ENCODE assay signal across 12 cellular contexts in genomic region chrX:109830157-109830703, GRCh38.
A peak's percentile ranks its signal among the peaks of the same experiment; 100 is the strongest.
DNase-seq lines count a peak whose midpoint lies in the region; ATAC-seq, FAIRE-seq and TF ChIP-seq lines count a peak whose summit lies in the region.
"Had no signal": no experiment of that assay in that cellular context is flagged by ENCODE, and none has a peak within 500 bp of the region (broad histone marks: within the 10 kb centered on the region; RNA-seq: fewer than 3 reads in every experiment).

No MANE protein-coding gene starts in this region.

- no peak for DNase-seq in AG04450 (ENCODE audit: low read depth, low spot score)
- no peak for DNase-seq in GM12878 (ENCODE audit: low read depth, low spot score)
- DNase-seq in NCI-H146 treated with DMSO at 0.1 percent for 48 hours (lab: John Stamatoyannopoulos, UW; ENCODE audit: unreplicated experiment), result no peak
- DNase-seq in SW 1271 (lab: John Stamatoyannopoulos, UW), result no peak
- DNase-seq in activated CD4-positive, CD25-positive, alpha-beta regulatory T cell treated with anti-CD3 and anti-CD28 coated beads, Interleukin-2, amount 50 U/mL, for 72 hours, result no peak
- no peak for DNase-seq in chondrocyte (ENCODE audit: low spot score)
- DNase-seq: activated T-cell treated with anti-CD3 and anti-CD28 coated beads, Interleukin-2, amount 50 U/mL, for 24 hours; posterior cingulate gyrus; uterus had no signal

- H3K4me2 ChIP-seq in GM12878 (ENCODE audit: control insufficient read depth, insufficient read depth), result no peak overlapping the region

- no peak for TF ChIP-seq RAD21 in GM12878 (IDR thresholded peaks at IDR 0.05; ENCODE audit: insufficient read depth, low read depth, low read length)

- intact Hi-C loops in GM12878 (cut with micrococcal nuclease; ENCODE audit: unreplicated experiment), result no loop called here

- no peaks in the 10 kb centered on the region for H3K36me3 ChIP-seq in GM12878 (ENCODE audit: control insufficient read depth in 2 of 2, insufficient read depth in 2 of 2, low read length in 1 of 2)
- H3K36me3 ChIP-seq: uterus had no signal

- TF ChIP-seq POLR2A in GM12878 (IDR thresholded peaks at IDR 0.05; ENCODE audit: low read depth, low read length), result no peak

- FAIRE-seq in GM12878 (lab: Jason Lieb, UNC), result peak; percentile 61

- H3K4me3 Mint-ChIP-seq in chondrocyte (ENCODE audit: unreplicated experiment), result no peak overlapping the region
- H3K4me3 Mint-ChIP-seq: activated T-cell treated with anti-CD3 and anti-CD28 coated beads, Interleukin-2, amount 50 U/mL, for 24 hours; mesothelial cell of epicardium had no signal

- RAD21 ChIA-PET in GM12878 (lab: Charles Lee; ENCODE audit: unreplicated experiment), result interaction anchor here (0.6 to 2.8 kb wide), 13 partner anchors 9 to 121 kb away, joined by 4 to 20 read pairs (median 7); partner anchors contain the start of gene ACSL4

- no peak overlapping the region for H3K9ac ChIP-seq in GM12878 (ENCODE audit: control insufficient read depth, insufficient read depth, low read length)

- no peaks in the 10 kb centered on the region for H4K20me1 ChIP-seq in GM12878 (ENCODE audit: control insufficient read depth, insufficient read depth)

- H3K9me3 ChIP-seq in AG04450 (ENCODE audit: control insufficient read depth, insufficient read depth, low read length) (no peaks in the 10 kb centered on the region), GM12878 (replicated peaks; ENCODE audit: control insufficient read depth, insufficient read depth, low read length) (no peaks in the 10 kb centered on the region)
- H3K9me3 ChIP-seq: uterus had no signal

- POLR2A ChIA-PET in AG04450 (lab: Yijun Ruan, JAX), result interaction anchor here (1.0 to 1.6 kb wide), 4 partner anchors 10 to 98 kb away, joined by 3 to 12 read pairs (median 4); no protein-coding TSS in a partner anchor
- POLR2A ChIA-PET in GM12878 (lab: Charles Lee), result interaction anchor here (0.9 to 2.8 kb wide), 6 partner anchors 11 to 110 kb away, joined by 3 to 11 read pairs (median 4); no protein-coding TSS in a partner anchor

- no peaks in the 10 kb centered on the region for H3K9me3 Mint-ChIP-seq in chondrocyte (ENCODE audit: low read depth)
- H3K9me3 Mint-ChIP-seq: activated T-cell treated with anti-CD3 and anti-CD28 coated beads, Interleukin-2, amount 50 U/mL, for 24 hours had no signal

- no peak overlapping the region for H2AFZ ChIP-seq in GM12878 (ENCODE audit: control insufficient read depth, low read depth, low read length)

- H3K27me3 Mint-ChIP-seq in chondrocyte (ENCODE audit: low read depth), result no peaks in the 10 kb centered on the region

- in situ Hi-C loops in GM12878 (cut with MboI), result no loop called here

- no peak for TF ChIP-seq EP300 in GM12878 (IDR thresholded peaks at IDR 0.05; ENCODE audit: borderline replicate concordance in 1 of 2, control insufficient read depth in 1 of 2, low read depth in 2 of 2, low read length in 2 of 2)

- ATAC-seq in GM19372 (IDR thresholded peaks at IDR 0.05; ENCODE audit: low read depth, unreplicated experiment) (peak; percentile 4), HG03066 (IDR thresholded peaks at IDR 0.05; ENCODE audit: low read depth, unreplicated experiment) (peak; percentile 12), GM12878 (peak; percentile 28)

- no peak overlapping the region for H3K27ac Mint-ChIP-seq in chondrocyte (ENCODE audit: unreplicated experiment)
- H3K27ac Mint-ChIP-seq: activated T-cell treated with anti-CD3 and anti-CD28 coated beads, Interleukin-2, amount 50 U/mL, for 24 hours; mesothelial cell of epicardium had no signal

- TF ChIP-seq CTCF in AG04450 (IDR thresholded peaks at IDR 0.05; ENCODE audit: low read depth, low read length), result no peak
- no peak for TF ChIP-seq CTCF in GM12878 (IDR thresholded peaks at IDR 0.05 in 2 of 3, conservative IDR thresholded peaks at IDR 0.05 in 1 of 3; ENCODE audit: control insufficient read depth in 2 of 3, extremely low read depth in 1 of 3, insufficient read depth in 1 of 3, low read depth in 3 of 3, low read length in 3 of 3)
- no peak for TF ChIP-seq CTCF in chondrocyte (IDR thresholded peaks at IDR 0.05)

- no TSS peak for BruUV-seq in GM12878 (replicated peaks; lab: Mats Ljungman, UMichigan)

- H3K27me3 ChIP-seq in AG04450 (ENCODE audit: control insufficient read depth, insufficient read depth, low read length), result no peaks in the 10 kb centered on the region
- H3K27me3 ChIP-seq in GM12878 (replicated peaks in 1 of 2; ENCODE audit: control insufficient read depth in 2 of 2, insufficient read depth in 2 of 2, low read length in 1 of 2), result no peaks in the 10 kb centered on the region
- H3K27me3 ChIP-seq: uterus had no signal

- H3K4me1 ChIP-seq in GM12878 (ENCODE audit: control insufficient read depth, insufficient read depth, low read length), result no peaks in the 10 kb centered on the region
- H3K4me1 ChIP-seq: uterus had no signal

- peaks cover 15% of the 10 kb centered on the region for H3K4me1 Mint-ChIP-seq in chondrocyte (ENCODE audit: low read depth)

- 2% methylated on average over 3 of the region's 3 CpGs for WGBS in GM12878 (ENCODE audit: insufficient coverage, insufficient replicate concordance, low lambda C conversion rate, missing lambda C conversion rate)

- CTCF ChIA-PET in AG04450 (lab: Charles Lee) (interaction anchor here (0.7 to 2.7 kb wide), 3 partner anchors 27 to 61 kb away, joined by 5 to 11 read pairs (median 8); no protein-coding TSS in a partner anchor), GM12878 (lab: Yijun Ruan, JAX) (interaction anchor here (0.6 to 1.5 kb wide), 7 partner anchors 16 to 487 kb away, joined by 3 to 10 read pairs (median 3); no protein-coding TSS in a partner anchor)

- H3K4me3 ChIP-seq in AG04450 (ENCODE audit: low read depth, low read length) (no peak overlapping the region), GM12878 (no peak overlapping the region)
- H3K4me3 ChIP-seq: uterus had no signal

- H3K27ac ChIP-seq in AG04450 (ENCODE audit: low read depth, low read length) (peak overlapping the region; percentile 31), GM12878 (ENCODE audit: control insufficient read depth, insufficient read depth) (no peak overlapping the region)
- H3K27ac ChIP-seq: uterus had no signal

- no peaks in the 10 kb centered on the region for H3K79me2 ChIP-seq in GM12878 (ENCODE audit: control insufficient read depth, insufficient read depth, low read length)

- H3K36me3 Mint-ChIP-seq in chondrocyte (ENCODE audit: low read depth), result no peaks in the 10 kb centered on the region
- H3K36me3 Mint-ChIP-seq: mesothelial cell of epicardium had no signal

- SMC1A ChIA-PET in GM12878 (lab: Charles Lee; ENCODE audit: uncharacterized antibody, unreplicated experiment), result interaction anchor here (0.6 to 4.3 kb wide), 16 partner anchors 8 to 118 kb away, joined by 3 to 44 read pairs (median 5); no protein-coding TSS in a partner anchor

TF ChIP-seq in GM12878, 131 proteins besides CTCF, POLR2A, EP300 and RAD21 (continues in another document):
- no peak for TF ChIP-seq E2F4 (IDR thresholded peaks at IDR 0.05; ENCODE audit: low read depth, low read length)
- TF ChIP-seq IRF5 (IDR thresholded peaks at IDR 0.05; ENCODE audit: borderline replicate concordance), result no peak
- TF ChIP-seq CHD2 (IDR thresholded peaks at IDR 0.05; ENCODE audit: borderline replicate concordance, low read depth, low read length), result no peak
- no peak for TF ChIP-seq NR2C2 (IDR thresholded peaks at IDR 0.05; ENCODE audit: borderline replicate concordance, control insufficient read depth, insufficient read length, low read depth)
- no peak for TF ChIP-seq SUPT20H (IDR thresholded peaks at IDR 0.05; ENCODE audit: borderline replicate concordance, control insufficient read depth, low read depth, low read length)
- no peak for TF ChIP-seq SUZ12 (IDR thresholded peaks at IDR 0.05; ENCODE audit: unreplicated experiment)
